Comparison of ENCODE assay signal across 33 cellular contexts in genomic region chr11:125807909-125808308, GRCh38. TPM values are rescaled to one million over a fixed set of nuclear protein-coding genes. Genes with fewer than 3 reads are reported as not detected.
A peak's percentile ranks its signal among the peaks of the same experiment; 100 is the strongest.
DNase-seq lines count a peak whose midpoint lies in the region; ATAC-seq and TF ChIP-seq lines count a peak whose summit lies in the region.
"Had no signal": no experiment of that assay in that cellular context is flagged by ENCODE, and none has a peak within 500 bp of the region (broad histone marks: within the 10 kb centered on the region; RNA-seq: fewer than 3 reads in every experiment).

No MANE protein-coding gene starts in this region.

- no peaks in the 10 kb centered on the region for H3F3A ChIP-seq in smooth muscle cell (ENCODE audit: low read depth)

- no peaks in the 10 kb centered on the region for H3K79me2 ChIP-seq in smooth muscle cell (ENCODE audit: low read depth)

- ATAC-seq in activated CD8-positive, alpha-beta memory T cell treated with anti-CD3 and anti-CD28 coated beads, Interleukin-2, amount 10 ng/mL, durations not matched to agents 7 days and 5 days, result no peak
- no peak for ATAC-seq in GM19467 (IDR thresholded peaks at IDR 0.05; ENCODE audit: unreplicated experiment)
- ATAC-seq: activated T-cell treated with anti-CD3 and anti-CD28 coated beads, Interleukin-2, amount 50 U/mL, for 72 hours; body of pancreas; K562; left colon; natural killer cell; right lobe of liver had no signal

- TF ChIP-seq POLR2A in breast epithelium (IDR thresholded peaks at IDR 0.05), result no peak

- no peak overlapping the region for H2AFZ ChIP-seq in smooth muscle cell (ENCODE audit: low read depth)

- H3K27me3 ChIP-seq in breast epithelium (no peaks in the 10 kb centered on the region), smooth muscle cell (ENCODE audit: low read depth) (no peaks in the 10 kb centered on the region)
- H3K27me3 ChIP-seq: body of pancreas, MG63, right lobe of liver, SJSA1, tibial nerve had no signal

- H3K36me3 Mint-ChIP-seq in MCF 10A (ENCODE audit: insufficient read depth, unreplicated experiment), result no peaks in the 10 kb centered on the region
- H3K36me3 Mint-ChIP-seq in activated CD8-positive, alpha-beta memory T cell treated with anti-CD3 and anti-CD28 coated beads, Interleukin-2, amount 10 ng/mL, durations not matched to agents 7 days and 5 days, result no peaks in the 10 kb centered on the region
- H3K36me3 Mint-ChIP-seq: immature natural killer cell had no signal

- no peak overlapping the region for H3K4me2 ChIP-seq in smooth muscle cell

- H3K9me3 Mint-ChIP-seq in MCF 10A (ENCODE audit: unreplicated experiment), result peaks cover 1% of the 10 kb centered on the region
- peaks cover 3% of the 10 kb centered on the region for H3K9me3 Mint-ChIP-seq in activated CD8-positive, alpha-beta memory T cell treated with anti-CD3 and anti-CD28 coated beads, Interleukin-2, amount 10 ng/mL, durations not matched to agents 7 days and 5 days (ENCODE audit: low read depth)

- 94% methylated on average over 1 of the region's 1 CpG for WGBS in smooth muscle cell (ENCODE audit: low lambda C conversion rate)

- no peak overlapping the region for H3K4me3 ChIP-seq in breast epithelium
- no peak overlapping the region for H3K4me3 ChIP-seq in choroid plexus epithelial cell (ENCODE audit: low read depth, low read length)
- H3K4me3 ChIP-seq in smooth muscle cell, result no peak overlapping the region
- H3K4me3 ChIP-seq: body of pancreas, K562, MG63, prostate gland, right lobe of liver, SJSA1, tibial nerve had no signal

- H3K9me3 ChIP-seq in breast epithelium (peaks cover 14 to 43% of the 10 kb centered on the region in 2 donors), smooth muscle cell (replicated peaks; ENCODE audit: low read depth) (no peaks in the 10 kb centered on the region)
- H3K9me3 ChIP-seq: body of pancreas, prostate gland, right lobe of liver, SJSA1 had no signal

- TF ChIP-seq CTCF in MCF 10A (IDR thresholded peaks at IDR 0.05; ENCODE audit: unreplicated experiment) (no peak), breast epithelium (IDR thresholded peaks at IDR 0.05) (no peak), choroid plexus epithelial cell (conservative IDR thresholded peaks at IDR 0.05; ENCODE audit: low read depth, low read length) (no peak), smooth muscle cell (IDR thresholded peaks at IDR 0.05; ENCODE audit: borderline replicate concordance, insufficient read depth, poor library complexity, severe bottlenecking) (no peak)

- no peak overlapping the region for H3K27ac Mint-ChIP-seq in MCF 10A (ENCODE audit: low read depth, unreplicated experiment)
- no peak overlapping the region for H3K27ac Mint-ChIP-seq in activated CD8-positive, alpha-beta memory T cell treated with anti-CD3 and anti-CD28 coated beads, Interleukin-2, amount 10 ng/mL, durations not matched to agents 7 days and 5 days
- H3K27ac Mint-ChIP-seq: activated T-cell treated with anti-CD3 and anti-CD28 coated beads, Interleukin-2, amount 50 U/mL, for 72 hours; immature natural killer cell; natural killer cell had no signal

- H3K9ac ChIP-seq in smooth muscle cell (ENCODE audit: low read depth), result no peak overlapping the region

- POLR2A ChIA-PET in MCF 10A (lab: Yijun Ruan, JAX), result no interaction called here
- POLR2A ChIA-PET in HEK293T (lab: Yijun Ruan, JAX), result no interaction called here

- H3K4me3 Mint-ChIP-seq in MCF 10A (ENCODE audit: unreplicated experiment), result no peak overlapping the region
- H3K4me3 Mint-ChIP-seq in activated CD8-positive, alpha-beta memory T cell treated with anti-CD3 and anti-CD28 coated beads, Interleukin-2, amount 10 ng/mL, durations not matched to agents 7 days and 5 days, result no peak overlapping the region
- H3K4me3 Mint-ChIP-seq: activated T-cell treated with anti-CD3 and anti-CD28 coated beads, Interleukin-2, amount 50 U/mL, for 72 hours; immature natural killer cell; natural killer cell had no signal

- H3K27me3 Mint-ChIP-seq in MCF 10A (ENCODE audit: insufficient read depth, unreplicated experiment), result no peaks in the 10 kb centered on the region
- peaks cover 11% of the 10 kb centered on the region for H3K27me3 Mint-ChIP-seq in activated CD8-positive, alpha-beta memory T cell treated with anti-CD3 and anti-CD28 coated beads, Interleukin-2, amount 10 ng/mL, durations not matched to agents 7 days and 5 days

- peak; percentile 38 for DNase-seq in MCF 10A (ENCODE audit: unreplicated experiment)
- no peak for DNase-seq in breast epithelium (ENCODE audit: low spot score in 2 of 2)
- peak; percentile 60 for DNase-seq in NCI-H446 treated with DMSO at 0.1 percent for 48 hours (lab: John Stamatoyannopoulos, UW)
- DNase-seq in choroid plexus epithelial cell (ENCODE audit: low read depth), result peak; percentile 5
- no peak for DNase-seq in smooth muscle cell (lab: John Stamatoyannopoulos, UW; ENCODE audit: unreplicated experiment)
- DNase-seq in HEK293T (ENCODE audit: extremely low spot score), result no peak
- no peak for DNase-seq in activated CD8-positive, alpha-beta memory T cell treated with anti-CD3 and anti-CD28 coated beads, Interleukin-2, amount 10 ng/mL, durations not matched to agents 7 days and 5 days
- DNase-seq: 8988T; activated CD4-positive, CD25-positive, alpha-beta regulatory T cell; activated naive CD4-positive, alpha-beta T cell; activated T-cell treated with anti-CD3 and anti-CD28 coated beads, Interleukin-2, amount 50 U/mL, for 72 hours; body of pancreas; GOT3; immature natural killer cell; left colon; MG63; natural killer cell; NCI-H1105; NCI-H1930; nucleus accumbens; right lobe of liver; stimulated activated CD4-positive, alpha-beta T cell treated with anti-CD3 and anti-CD28 coated beads, Interleukin-12 subunit alpha, Interleukin-12 subunit beta, amount 100 ng/mL, for 4 hours; stimulated activated CD4-positive, alpha-beta T cell treated with anti-CD3 and anti-CD28 coated beads, Interleukin-4, amount 100 ng/mL, for 24 hours had no signal

- CTCF ChIA-PET in MCF 10A (lab: Yijun Ruan, JAX) (no interaction called here), HEK293T (lab: Yijun Ruan, JAX) (no interaction called here)
- CTCF ChIA-PET in activated CD8-positive, alpha-beta memory T cell treated with anti-CD3 and anti-CD28 coated beads, Interleukin-2, amount 10 ng/mL, durations not matched to agents 7 days and 5 days (lab: Charles Lee), result no interaction called here

- H3K4me1 ChIP-seq in breast epithelium (no peaks in the 10 kb centered on the region), smooth muscle cell (ENCODE audit: low read depth) (no peaks in the 10 kb centered on the region)
- H3K4me1 ChIP-seq: body of pancreas, prostate gland, right lobe of liver, SJSA1, tibial nerve had no signal

- H3K4me1 Mint-ChIP-seq in MCF 10A (ENCODE audit: insufficient read depth, unreplicated experiment), result no peaks in the 10 kb centered on the region
- H3K4me1 Mint-ChIP-seq in activated CD8-positive, alpha-beta memory T cell treated with anti-CD3 and anti-CD28 coated beads, Interleukin-2, amount 10 ng/mL, durations not matched to agents 7 days and 5 days, result no peaks in the 10 kb centered on the region
- H3K4me1 Mint-ChIP-seq: immature natural killer cell, natural killer cell had no signal

- H3K36me3 ChIP-seq in breast epithelium (no peaks in the 10 kb centered on the region), smooth muscle cell (ENCODE audit: low read depth) (no peaks in the 10 kb centered on the region)
- H3K36me3 ChIP-seq: MG63, prostate gland, right lobe of liver, SJSA1, tibial nerve had no signal

- H4K20me1 ChIP-seq in smooth muscle cell (ENCODE audit: low read depth), result no peaks in the 10 kb centered on the region

- no peak overlapping the region for H3K27ac ChIP-seq in breast epithelium
- no peak overlapping the region for H3K27ac ChIP-seq in smooth muscle cell (ENCODE audit: low read depth)
- H3K27ac ChIP-seq: body of pancreas, prostate gland, right lobe of liver, SJSA1, tibial nerve had no signal

- no TSS peak for BruUV-seq in MCF 10A (replicated peaks; lab: Mats Ljungman, UMichigan)

- intact Hi-C loops in MCF 10A (cut with micrococcal nuclease) (no loop called here), breast epithelium (cut with DNase I; ENCODE audit: low total_unique reads) (no loop called here)

TF ChIP-seq in HEK293T, 16 proteins besides CTCF, POLR2A, EP300 and RAD21:
- TF ChIP-seq PKNOX1 (IDR thresholded peaks at IDR 0.05), result no peak
- no peak for TF ChIP-seq FOXM1 (IDR thresholded peaks at IDR 0.05; ENCODE audit: borderline replicate concordance)
- TF ChIP-seq ZNF384 (IDR thresholded peaks at IDR 0.05), result no peak
- no peak for TF ChIP-seq HDGF (IDR thresholded peaks at IDR 0.05; ENCODE audit: borderline replicate concordance)
- TF ChIP-seq TARDBP (IDR thresholded peaks at IDR 0.05), result no peak
- TF ChIP-seq FOXK2 (IDR thresholded peaks at IDR 0.05), result no peak
- TF ChIP-seq ELF4 (IDR thresholded peaks at IDR 0.05), result no peak
- no peak for TF ChIP-seq CTBP1 (IDR thresholded peaks at IDR 0.05; ENCODE audit: borderline replicate concordance)
- TF ChIP-seq SUZ12 (IDR thresholded peaks at IDR 0.05), result no peak
- TF ChIP-seq L3MBTL2 (conservative IDR thresholded peaks at IDR 0.05), result no peak

RNA-seq across cellular contexts. Expression of gene PATE3, which starts 20.0 kb away (rescaled TPM):
- total RNA-seq in MCF 10A (2022), result not detected in 2 replicates
- not detected for total RNA-seq in breast epithelium
- not detected in 2 replicates for total RNA-seq in smooth muscle cell
- polyA plus RNA-seq in smooth muscle cell, result not detected in 2 replicates
- total RNA-seq in activated CD8-positive, alpha-beta memory T cell treated with anti-CD3 and anti-CD28 coated beads, Interleukin-2, amount 10 ng/mL, durations not matched to agents 7 days and 5 days, result not detected
- total RNA-seq: activated T-cell treated with anti-CD3 and anti-CD28 coated beads, Interleukin-2, amount 50 U/mL, for 72 hours; body of pancreas; chondrocyte; K562; left colon; lung microvascular endothelial cell; mononuclear cell; natural killer cell; prostate gland; right lobe of liver; SJSA1; T-helper 1 cell treated with Interleukin-12 subunit alpha and Interleukin-12 subunit beta and Interleukin-4 antibody, amounts not matched to agents 30 ng/mL and 1 ng/mL, for 36 hours; tibial nerve had no signal
- polyA plus RNA-seq: adipose tissue, immature natural killer cell, K562 had no signal

RNA-seq across cellular contexts. Expression of gene PATE4, which starts 25.2 kb away (rescaled TPM):
- not detected in 2 replicates for total RNA-seq in MCF 10A (2022)
- total RNA-seq in breast epithelium, result not detected
- total RNA-seq in smooth muscle cell, result not detected in 2 replicates
- polyA plus RNA-seq in smooth muscle cell, result not detected in 2 replicates
- not detected for total RNA-seq in activated CD8-positive, alpha-beta memory T cell treated with anti-CD3 and anti-CD28 coated beads, Interleukin-2, amount 10 ng/mL, durations not matched to agents 7 days and 5 days
- total RNA-seq: activated T-cell treated with anti-CD3 and anti-CD28 coated beads, Interleukin-2, amount 50 U/mL, for 72 hours; body of pancreas; chondrocyte; K562; left colon; lung microvascular endothelial cell; mononuclear cell; natural killer cell; right lobe of liver; SJSA1; T-helper 1 cell treated with Interleukin-12 subunit alpha and Interleukin-12 subunit beta and Interleukin-4 antibody, amounts not matched to agents 30 ng/mL and 1 ng/mL, for 36 hours; tibial nerve had no signal
- polyA plus RNA-seq: adipose tissue, immature natural killer cell, K562 had no signal

RNA-seq across cellular contexts. Expression of gene PATE2, which starts 29.3 kb away (rescaled TPM):
- total RNA-seq in MCF 10A (2022), result not detected in 2 replicates
- total RNA-seq in breast epithelium, result 1 to 10 TPM in 1 of 3 donors, under 1 TPM in 1, not detected in 1; 0.32 to 2.8 TPM
- not detected in 2 replicates for total RNA-seq in smooth muscle cell
- 0.37 TPM in 1 of 2 replicates, not detected in the other for polyA plus RNA-seq in smooth muscle cell
- not detected for total RNA-seq in activated CD8-positive, alpha-beta memory T cell treated with anti-CD3 and anti-CD28 coated beads, Interleukin-2, amount 10 ng/mL, durations not matched to agents 7 days and 5 days
- total RNA-seq: body of pancreas; chondrocyte; K562; left colon; mononuclear cell; natural killer cell; prostate gland; right lobe of liver; SJSA1; T-helper 1 cell treated with Interleukin-12 subunit alpha and Interleukin-12 subunit beta and Interleukin-4 antibody, amounts not matched to agents 30 ng/mL and 1 ng/mL, for 36 hours; tibial nerve had no signal
- polyA plus RNA-seq: adipose tissue, immature natural killer cell, K562 had no signal

Comparison
In these comparisons a context has a peak if more than half of its experiments do, and no peak if none do; other contexts are left out.
1. DNase-seq: peak in MCF 10A (single experiment), NCI-H446 treated with DMSO at 0.1 percent for 48 hours (single experiment) and choroid plexus epithelial cell (single experiment); none in breast epithelium (0 of 2), smooth muscle cell (single experiment), HEK293T (single experiment) and activated CD8-positive, alpha-beta memory T cell treated with anti-CD3 and anti-CD28 coated beads, Interleukin-2, amount 10 ng/mL, durations not matched to agents 7 days and 5 days (single experiment).